In the genomic region with DNA sequence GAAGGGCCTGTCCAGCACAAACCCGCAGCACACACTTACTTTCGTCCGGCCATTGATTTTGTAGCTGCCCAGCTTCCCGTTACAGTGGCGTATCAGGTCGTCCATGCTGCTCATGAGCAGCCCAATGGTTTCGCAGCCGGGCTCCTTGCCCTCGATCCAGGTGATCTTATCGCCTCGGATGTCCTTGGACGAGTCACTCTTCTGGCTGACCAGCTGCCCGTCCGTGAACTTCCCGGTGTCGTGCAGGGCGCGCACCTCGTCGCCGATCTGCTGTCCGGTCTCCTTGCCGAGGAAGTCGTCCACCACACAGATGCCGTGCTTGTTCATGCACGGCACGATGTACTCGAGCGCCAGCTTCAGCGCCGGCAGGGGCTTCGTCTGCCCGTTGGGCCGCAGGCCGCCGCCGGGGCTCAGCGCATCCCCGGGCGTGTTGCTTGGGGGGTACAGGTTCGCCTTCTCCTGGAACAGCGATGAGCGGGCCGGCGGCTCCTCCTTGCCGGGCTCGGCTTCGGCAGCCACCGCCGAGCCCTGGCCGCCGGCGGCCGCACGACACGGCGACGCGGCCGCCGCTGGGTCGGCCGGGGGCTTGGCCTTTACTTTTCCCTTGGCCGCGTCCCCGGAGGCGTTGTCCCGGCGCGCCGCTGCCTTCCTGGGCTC, we compare ENCODE assay signal across 8 cellular contexts. TPM values are rescaled to one million over a fixed set of nuclear protein-coding genes. Genes with fewer than 3 reads are reported as not detected.
DNase-seq lines count a peak whose midpoint lies in the region; ATAC-seq and TF ChIP-seq lines count a peak whose summit lies in the region.

No MANE protein-coding gene starts in this region.

- peak overlapping the region; percentile 89 for H3K4me3 Mint-ChIP-seq in activated naive CD4-positive, alpha-beta T cell treated with anti-CD3 and anti-CD28 coated beads, Interleukin-2, amount 10 ng/mL, durations not matched to agents 7 days and 5 days
- H3K4me3 Mint-ChIP-seq in glutamatergic neuron (ENCODE audit: unreplicated experiment): peak overlapping the region; percentile 93
- peak overlapping the region; percentile 86 for H3K4me3 Mint-ChIP-seq in osteocyte (ENCODE audit: unreplicated experiment)

- TF ChIP-seq CTCF in glutamatergic neuron (IDR thresholded peaks at IDR 0.05; ENCODE audit: partially characterized antibody, unreplicated experiment) (no peak), osteocyte (IDR thresholded peaks at IDR 0.05) (no peak)

- DNase-seq in 8988T (peak; percentile 14), RKO (ENCODE audit: low spot score) (peak; percentile 70), glutamatergic neuron (peak; percentile 58), osteocyte (ENCODE audit: extremely low spot score, unreplicated experiment) (no peak), cerebellar nuclear complex (lab: John Stamatoyannopoulos, UW) (no peak)
- DNase-seq in activated naive CD4-positive, alpha-beta T cell treated with anti-CD3 and anti-CD28 coated beads, Interleukin-2, amount 10 ng/mL, durations not matched to agents 7 days and 5 days: peak; percentile 52

- ATAC-seq in GM18517 (IDR thresholded peaks at IDR 0.05; ENCODE audit: unreplicated experiment) (peak; percentile 12), HG03064 (IDR thresholded peaks at IDR 0.05; ENCODE audit: low read depth, unreplicated experiment) (peak; percentile 13)

- H3K27ac Mint-ChIP-seq in activated naive CD4-positive, alpha-beta T cell treated with anti-CD3 and anti-CD28 coated beads, Interleukin-2, amount 10 ng/mL, durations not matched to agents 7 days and 5 days: peak overlapping the region; percentile 93
- H3K27ac Mint-ChIP-seq in glutamatergic neuron (ENCODE audit: unreplicated experiment): peak overlapping the region; percentile 77
- peak overlapping the region; percentile 88 for H3K27ac Mint-ChIP-seq in osteocyte (ENCODE audit: unreplicated experiment)

- CTCF ChIA-PET in activated naive CD4-positive, alpha-beta T cell treated with anti-CD3 and anti-CD28 coated beads, Interleukin-2, amount 10 ng/mL, durations not matched to agents 7 days and 5 days (lab: Charles Lee): interaction anchor here (0.8 to 1.3 kb wide), 3 partner anchors 60 to 131 kb away, joined by 3 to 8 read pairs (median 3); no protein-coding TSS in a partner anchor

- no peaks in the 10 kb centered on the region for H3K9me3 Mint-ChIP-seq in activated naive CD4-positive, alpha-beta T cell treated with anti-CD3 and anti-CD28 coated beads, Interleukin-2, amount 10 ng/mL, durations not matched to agents 7 days and 5 days
- H3K9me3 Mint-ChIP-seq in glutamatergic neuron (ENCODE audit: unreplicated experiment): peaks cover 9% of the 10 kb centered on the region
- no peaks in the 10 kb centered on the region for H3K9me3 Mint-ChIP-seq in osteocyte (ENCODE audit: unreplicated experiment)

- H3K4me1 Mint-ChIP-seq in activated naive CD4-positive, alpha-beta T cell treated with anti-CD3 and anti-CD28 coated beads, Interleukin-2, amount 10 ng/mL, durations not matched to agents 7 days and 5 days: peaks cover 55% of the 10 kb centered on the region
- H3K4me1 Mint-ChIP-seq in glutamatergic neuron (ENCODE audit: low read depth, unreplicated experiment) (peaks cover 11% of the 10 kb centered on the region), osteocyte (ENCODE audit: unreplicated experiment) (peaks cover 50% of the 10 kb centered on the region)

- H3K27me3 Mint-ChIP-seq in activated naive CD4-positive, alpha-beta T cell treated with anti-CD3 and anti-CD28 coated beads, Interleukin-2, amount 10 ng/mL, durations not matched to agents 7 days and 5 days: peaks cover 4% of the 10 kb centered on the region
- H3K27me3 Mint-ChIP-seq in glutamatergic neuron (ENCODE audit: unreplicated experiment) (peaks cover 6% of the 10 kb centered on the region), osteocyte (ENCODE audit: unreplicated experiment) (no peaks in the 10 kb centered on the region)

- peaks cover 42% of the 10 kb centered on the region for H3K36me3 Mint-ChIP-seq in activated naive CD4-positive, alpha-beta T cell treated with anti-CD3 and anti-CD28 coated beads, Interleukin-2, amount 10 ng/mL, durations not matched to agents 7 days and 5 days
- no peaks in the 10 kb centered on the region for H3K36me3 Mint-ChIP-seq in glutamatergic neuron (ENCODE audit: unreplicated experiment)
- H3K36me3 Mint-ChIP-seq in osteocyte (ENCODE audit: unreplicated experiment): no peaks in the 10 kb centered on the region

RNA-seq across cellular contexts. Expression of a gene that starts 1.0 kb away (rescaled TPM):
- total RNA-seq in glutamatergic neuron (ENCODE audit: unreplicated experiment): 12.3 TPM
- 27.5 and 30.3 TPM in 2 replicates for total RNA-seq in osteocyte

Comparison
In these comparisons a context has a peak if more than half of its experiments do, and no peak if none do; other contexts are left out.
1. DNase-seq: peak in 8988T (single experiment), RKO (single experiment), activated naive CD4-positive, alpha-beta T cell treated with anti-CD3 and anti-CD28 coated beads, Interleukin-2, amount 10 ng/mL, durations not matched to agents 7 days and 5 days (single experiment) and glutamatergic neuron (single experiment); none in osteocyte (single experiment) and cerebellar nuclear complex (0 of 2).
2. Peak in every context shown above with its lines, with median percentiles within 50 percentile points of each other: H3K27ac Mint-ChIP-seq and H3K4me3 Mint-ChIP-seq.